In genomic region chr22:43317252-43317651, GRCh38 we compare ENCODE assay signal across 33 cellular contexts. TPM values are rescaled to one million over a fixed set of nuclear protein-coding genes. Genes with fewer than 3 reads are reported as not detected.
"Had no signal": no experiment of that assay in that cellular context is flagged by ENCODE, and none has a peak within 500 bp of the region (broad histone marks: within the 10 kb centered on the region; RNA-seq: fewer than 3 reads in every experiment).

No MANE protein-coding gene starts in this region.

- H3K4me3 ChIP-seq: K562, PC-9, SJCRH30 had no signal

- H3K4me2 ChIP-seq: PC-9 had no signal

- H3K27ac ChIP-seq: brain microvascular endothelial cell, PC-9, RWPE1, SJCRH30, VCaP had no signal

- H2AFZ ChIP-seq: PC-9 had no signal

- H3K36me3 ChIP-seq: brain microvascular endothelial cell, SJCRH30 had no signal

- H3K9me3 ChIP-seq: SJCRH30 had no signal

- H3K27me3 ChIP-seq: SJCRH30 had no signal

- DNase-seq: activated CD4-positive, alpha-beta T cell treated with anti-CD3 and anti-CD28 coated beads for 1 hour; activated CD4-positive, alpha-beta T cell treated with anti-CD3 and anti-CD28 coated beads for 48 hours; activated CD4-positive, CD25-positive, alpha-beta regulatory T cell; activated CD8-positive, alpha-beta T cell treated with anti-CD3 and anti-CD28 coated beads for 36 hours; activated effector memory CD4-positive, alpha-beta T cell treated with anti-CD3 and anti-CD28 coated beads, Interleukin-2, amount 50 U/mL, for 16 hours; activated naive CD4-positive, alpha-beta T cell; activated naive CD4-positive, alpha-beta T cell treated with anti-CD3 and anti-CD28 coated beads, Interleukin-2, amount 50 U/mL, for 16 hours; activated naive CD8-positive, alpha-beta T cell treated with anti-CD3 and anti-CD28 coated beads for 36 hours; activated T-cell treated with anti-CD3 and anti-CD28 coated beads, Interleukin-2, amount 50 U/mL, for 1 hour; activated T-cell treated with anti-CD3 and anti-CD28 coated beads, Interleukin-2, amount 50 U/mL, for 72 hours; amniotic stem cell; aorta; brain microvascular endothelial cell; IMR-90; NCI-H1105; NCI-H1417 treated with DMSO at 0.1 percent for 48 hours; NCI-H1930; NCI-H2081 treated with DMSO at 0.1 percent for 48 hours; NCI-H510A; NCI-H526; NCI-H748 treated with DMSO at 0.1 percent for 48 hours; PC-9; SHP77; SJCRH30; SW 1271; T-helper 1 cell; T-helper 2 cell; T-helper 9 cell had no signal

RNA-seq across cellular contexts. Expression of gene SCUBE1, which starts 25.9 kb away (rescaled TPM):
- total RNA-seq: activated T-helper 17 cell treated with anti-CD3 and anti-CD28 coated beads, Interleukin-2, amount 50 U/mL, for 72 hours; IMR-90; OCI-LY7; PC-9 had no signal
- polyA plus RNA-seq: IMR-90 had no signal
